ENCODE assay signal across 8 cellular contexts in genomic region chr10:58268454-58268945, GRCh38. TPM values are rescaled to one million over a fixed set of nuclear protein-coding genes. Genes with fewer than 3 reads are reported as not detected.
DNase-seq lines count a peak whose midpoint lies in the region; ATAC-seq and TF ChIP-seq lines count a peak whose summit lies in the region.

No MANE protein-coding gene starts in this region.

- peak overlapping the region; percentile 87 for H3K4me2 ChIP-seq in KMS-11

- peak overlapping the region; percentile 67 for H3K9ac ChIP-seq in KMS-11

- no peaks in the 10 kb centered on the region for H3K27me3 ChIP-seq in AG04450 (ENCODE audit: control insufficient read depth, insufficient read depth, low read length)
- no peaks in the 10 kb centered on the region for H3K27me3 ChIP-seq in KMS-11 (ENCODE audit: insufficient read depth, low read depth)

- H3K4me3 Mint-ChIP-seq in chondrocyte (ENCODE audit: unreplicated experiment) = peak overlapping the region; percentile 89
- peak overlapping the region; percentile 96 to 100 (median 98) for H3K4me3 Mint-ChIP-seq in naive B cell

- H3K27ac Mint-ChIP-seq in chondrocyte (ENCODE audit: unreplicated experiment) (peak overlapping the region; percentile 98), naive B cell (peak overlapping the region; percentile 98 to 100 (median 98))

- POLR2A ChIA-PET in AG04450 (lab: Yijun Ruan, JAX) = interaction anchor here (0.7 to 1.6 kb wide), 3 partner anchors 12 to 80 kb away, joined by 3 to 8 read pairs (median 4); no protein-coding TSS in a partner anchor

- peaks cover 41% of the 10 kb centered on the region for H3K4me1 Mint-ChIP-seq in chondrocyte (ENCODE audit: low read depth)
- H3K4me1 Mint-ChIP-seq in naive B cell = peaks cover 20 to 50% (median 21%) of the 10 kb centered on the region in 3 donors

- no peaks in the 10 kb centered on the region for H3K36me3 ChIP-seq in KMS-11 (ENCODE audit: insufficient read depth)

- peak overlapping the region; percentile 80 for H2AFZ ChIP-seq in KMS-11 (ENCODE audit: low read depth)

- TF ChIP-seq CTCF in AG04450 (IDR thresholded peaks at IDR 0.05; ENCODE audit: low read depth, low read length) = no peak
- no peak for TF ChIP-seq CTCF in KMS-11 (conservative IDR thresholded peaks at IDR 0.05; ENCODE audit: low read depth, low read length)
- no peak for TF ChIP-seq CTCF in chondrocyte (IDR thresholded peaks at IDR 0.05)

- DNase-seq in AG04450 (ENCODE audit: low read depth, low spot score) (no peak), chondrocyte (ENCODE audit: low spot score) (no peak), naive B cell (no peak), anterior cingulate cortex (lab: John Stamatoyannopoulos, UW) (no peak), cerebellum (ENCODE audit: low spot score) (no peak)
- DNase-seq in effector CD8-positive, alpha-beta T cell (lab: John Stamatoyannopoulos, UW) = no peak

- peaks cover 76% of the 10 kb centered on the region for H3K79me2 ChIP-seq in KMS-11 (ENCODE audit: insufficient read depth, low read depth)

- H3K27ac ChIP-seq in AG04450 (ENCODE audit: low read depth, low read length) (peak overlapping the region; percentile 80), KMS-11 (peak overlapping the region; percentile 69)

- H3K4me3 ChIP-seq in AG04450 (ENCODE audit: low read depth, low read length) (peak overlapping the region; percentile 87), KMS-11 (IDR thresholded peaks at IDR 0.05; ENCODE audit: insufficient read depth, low read depth, low read length) (no peak overlapping the region)

- H3K9me3 Mint-ChIP-seq in chondrocyte (ENCODE audit: low read depth) (no peaks in the 10 kb centered on the region), naive B cell (peaks cover 0 to 1% (median 0%) of the 10 kb centered on the region in 7 donors)

- H3K9me3 ChIP-seq in AG04450 (ENCODE audit: control insufficient read depth, insufficient read depth, low read length) = no peaks in the 10 kb centered on the region; the same call in 1 of the 2 replicates

- H3K36me3 Mint-ChIP-seq in chondrocyte (ENCODE audit: low read depth) (no peaks in the 10 kb centered on the region), naive B cell (no peaks in the 10 kb centered on the region)

- H4K20me1 ChIP-seq in KMS-11 (ENCODE audit: insufficient read depth) = no peaks in the 10 kb centered on the region

- peak; percentile 5 for ATAC-seq in GM19395 (IDR thresholded peaks at IDR 0.05; ENCODE audit: unreplicated experiment)
- no peak for ATAC-seq in naive B cell (ENCODE audit: low read depth in 2 of 2)

- CTCF ChIA-PET in AG04450 (lab: Charles Lee) = interaction anchor here (0.8 to 1.8 kb wide), 4 partner anchors 23 to 91 kb away, joined by 3 to 12 read pairs (median 5); no protein-coding TSS in a partner anchor

- H3K4me1 ChIP-seq in KMS-11 (ENCODE audit: low read depth, poor library complexity, severe bottlenecking) = peaks cover 28% of the 10 kb centered on the region

- H3K27me3 Mint-ChIP-seq in chondrocyte (ENCODE audit: low read depth) (no peaks in the 10 kb centered on the region), naive B cell (no peaks in the 10 kb centered on the region)

RNA-seq across cellular contexts. Expression of gene CISD1, which starts 0.5 kb away (rescaled TPM):
- polyA plus RNA-seq in AG04450 (2011; rRNA removed) = 59.9 and 80.0 TPM in 2 replicates
- polyA minus RNA-seq in AG04450 (2011; rRNA and poly(A)+ RNA removed) = 5.5 and 10.6 TPM in 2 replicates
- 22.6 to 37.7 TPM (median 25.5 TPM) in 3 replicates for total RNA-seq in chondrocyte
- polyA plus RNA-seq in naive B cell (ENCODE audit: low read depth in 6 of 6) = 10 to 100 TPM; 27.7 to 47.2 (median 33.4) TPM
- total RNA-seq in cerebellum = 19.1 TPM

RNA-seq across cellular contexts. Expression of gene IPMK, which starts 0.8 kb away (rescaled TPM):
- 1.9 and 3.1 TPM in 2 replicates for polyA plus RNA-seq in AG04450 (2011; rRNA removed)
- polyA minus RNA-seq in AG04450 (2011; rRNA and poly(A)+ RNA removed) = 1.7 and 4.0 TPM in 2 replicates
- 2.9 to 3.3 TPM (median 3.0 TPM) in 3 replicates for total RNA-seq in chondrocyte
- polyA plus RNA-seq in naive B cell (ENCODE audit: low read depth in 6 of 6) = 1 to 10 TPM; 2.3 to 4.8 (median 3.3) TPM
- total RNA-seq in cerebellum = 23.2 TPM
